Comparison of ENCODE assay signal across 2 cellular contexts in the genomic region with DNA sequence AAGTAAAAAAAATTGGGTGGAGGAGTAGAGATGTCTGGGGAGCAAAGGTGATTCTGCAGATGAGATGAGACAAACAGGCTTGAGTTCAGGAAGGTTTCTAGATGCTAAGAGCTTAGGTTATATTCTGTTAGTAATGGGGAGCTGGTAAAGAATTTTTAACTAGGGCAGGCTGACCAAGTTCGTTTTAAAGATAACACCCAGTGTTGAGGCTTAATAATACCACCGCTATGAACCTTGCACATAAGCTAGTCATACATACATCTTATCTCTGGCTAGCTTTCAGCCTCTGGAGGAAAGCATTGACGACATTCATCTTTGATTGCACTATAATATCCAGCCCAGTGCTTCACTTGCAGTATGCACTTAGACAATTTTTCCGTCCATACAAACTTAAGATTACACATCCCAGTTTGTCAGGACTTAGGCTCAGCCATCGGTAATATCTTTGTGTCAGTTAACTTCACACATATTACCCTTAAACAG.
TF ChIP-seq lines count a peak whose summit lies in the region.

No MANE protein-coding gene starts in this region.

TF ChIP-seq in HEK293, 187 proteins besides CTCF, POLR2A, EP300 and RAD21 (continued from another document):
- TF ChIP-seq, protein P1, sequence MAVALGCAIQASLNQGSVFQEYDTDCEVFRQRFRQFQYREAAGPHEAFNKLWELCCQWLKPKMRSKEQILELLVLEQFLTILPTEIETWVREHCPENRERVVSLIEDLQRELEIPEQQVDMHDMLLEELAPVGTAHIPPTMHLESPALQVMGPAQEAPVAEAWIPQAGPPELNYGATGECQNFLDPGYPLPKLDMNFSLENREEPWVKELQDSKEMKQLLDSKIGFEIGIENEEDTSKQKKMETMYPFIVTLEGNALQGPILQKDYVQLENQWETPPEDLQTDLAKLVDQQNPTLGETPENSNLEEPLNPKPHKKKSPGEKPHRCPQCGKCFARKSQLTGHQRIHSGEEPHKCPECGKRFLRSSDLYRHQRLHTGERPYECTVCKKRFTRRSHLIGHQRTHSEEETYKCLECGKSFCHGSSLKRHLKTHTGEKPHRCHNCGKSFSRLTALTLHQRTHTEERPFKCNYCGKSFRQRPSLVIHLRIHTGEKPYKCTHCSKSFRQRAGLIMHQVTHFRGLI (tag by site-specific recombination; IDR thresholded peaks at IDR 0.05), result no peak

TF ChIP-seq in WTC11, 78 proteins besides CTCF, POLR2A, EP300 and RAD21 (continued from another document):
- TF ChIP-seq, protein P2, sequence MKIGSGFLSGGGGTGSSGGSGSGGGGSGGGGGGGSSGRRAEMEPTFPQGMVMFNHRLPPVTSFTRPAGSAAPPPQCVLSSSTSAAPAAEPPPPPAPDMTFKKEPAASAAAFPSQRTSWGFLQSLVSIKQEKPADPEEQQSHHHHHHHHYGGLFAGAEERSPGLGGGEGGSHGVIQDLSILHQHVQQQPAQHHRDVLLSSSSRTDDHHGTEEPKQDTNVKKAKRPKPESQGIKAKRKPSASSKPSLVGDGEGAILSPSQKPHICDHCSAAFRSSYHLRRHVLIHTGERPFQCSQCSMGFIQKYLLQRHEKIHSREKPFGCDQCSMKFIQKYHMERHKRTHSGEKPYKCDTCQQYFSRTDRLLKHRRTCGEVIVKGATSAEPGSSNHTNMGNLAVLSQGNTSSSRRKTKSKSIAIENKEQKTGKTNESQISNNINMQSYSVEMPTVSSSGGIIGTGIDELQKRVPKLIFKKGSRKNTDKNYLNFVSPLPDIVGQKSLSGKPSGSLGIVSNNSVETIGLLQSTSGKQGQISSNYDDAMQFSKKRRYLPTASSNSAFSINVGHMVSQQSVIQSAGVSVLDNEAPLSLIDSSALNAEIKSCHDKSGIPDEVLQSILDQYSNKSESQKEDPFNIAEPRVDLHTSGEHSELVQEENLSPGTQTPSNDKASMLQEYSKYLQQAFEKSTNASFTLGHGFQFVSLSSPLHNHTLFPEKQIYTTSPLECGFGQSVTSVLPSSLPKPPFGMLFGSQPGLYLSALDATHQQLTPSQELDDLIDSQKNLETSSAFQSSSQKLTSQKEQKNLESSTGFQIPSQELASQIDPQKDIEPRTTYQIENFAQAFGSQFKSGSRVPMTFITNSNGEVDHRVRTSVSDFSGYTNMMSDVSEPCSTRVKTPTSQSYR (CRISPR knock-in tag; IDR thresholded peaks at IDR 0.05), result no peak
- TF ChIP-seq, protein P3, sequence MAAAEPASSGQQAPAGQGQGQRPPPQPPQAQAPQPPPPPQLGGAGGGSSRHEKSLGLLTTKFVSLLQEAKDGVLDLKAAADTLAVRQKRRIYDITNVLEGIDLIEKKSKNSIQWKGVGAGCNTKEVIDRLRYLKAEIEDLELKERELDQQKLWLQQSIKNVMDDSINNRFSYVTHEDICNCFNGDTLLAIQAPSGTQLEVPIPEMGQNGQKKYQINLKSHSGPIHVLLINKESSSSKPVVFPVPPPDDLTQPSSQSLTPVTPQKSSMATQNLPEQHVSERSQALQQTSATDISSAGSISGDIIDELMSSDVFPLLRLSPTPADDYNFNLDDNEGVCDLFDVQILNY (CRISPR knock-in tag; IDR thresholded peaks at IDR 0.05), result no peak
- no peak for TF ChIP-seq ETV6 (CRISPR knock-in tag; IDR thresholded peaks at IDR 0.05)
- no peak for TF ChIP-seq TEAD4 (CRISPR knock-in tag; IDR thresholded peaks at IDR 0.05)
- TF ChIP-seq ZNF396 (CRISPR knock-in tag; IDR thresholded peaks at IDR 0.05; ENCODE audit: borderline replicate concordance), result no peak
- TF ChIP-seq CBFB (CRISPR knock-in tag; IDR thresholded peaks at IDR 0.05; ENCODE audit: low read depth), result no peak
- no peak for TF ChIP-seq OVOL2 (CRISPR knock-in tag; IDR thresholded peaks at IDR 0.05; ENCODE audit: borderline replicate concordance)
- TF ChIP-seq, protein P4, sequence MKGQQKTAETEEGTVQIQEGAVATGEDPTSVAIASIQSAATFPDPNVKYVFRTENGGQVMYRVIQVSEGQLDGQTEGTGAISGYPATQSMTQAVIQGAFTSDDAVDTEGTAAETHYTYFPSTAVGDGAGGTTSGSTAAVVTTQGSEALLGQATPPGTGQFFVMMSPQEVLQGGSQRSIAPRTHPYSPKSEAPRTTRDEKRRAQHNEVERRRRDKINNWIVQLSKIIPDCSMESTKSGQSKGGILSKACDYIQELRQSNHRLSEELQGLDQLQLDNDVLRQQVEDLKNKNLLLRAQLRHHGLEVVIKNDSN (CRISPR knock-in tag; IDR thresholded peaks at IDR 0.05), result no peak
- no peak for TF ChIP-seq ZBTB21 (CRISPR knock-in tag; IDR thresholded peaks at IDR 0.05; ENCODE audit: borderline replicate concordance)
- TF ChIP-seq, protein P5, sequence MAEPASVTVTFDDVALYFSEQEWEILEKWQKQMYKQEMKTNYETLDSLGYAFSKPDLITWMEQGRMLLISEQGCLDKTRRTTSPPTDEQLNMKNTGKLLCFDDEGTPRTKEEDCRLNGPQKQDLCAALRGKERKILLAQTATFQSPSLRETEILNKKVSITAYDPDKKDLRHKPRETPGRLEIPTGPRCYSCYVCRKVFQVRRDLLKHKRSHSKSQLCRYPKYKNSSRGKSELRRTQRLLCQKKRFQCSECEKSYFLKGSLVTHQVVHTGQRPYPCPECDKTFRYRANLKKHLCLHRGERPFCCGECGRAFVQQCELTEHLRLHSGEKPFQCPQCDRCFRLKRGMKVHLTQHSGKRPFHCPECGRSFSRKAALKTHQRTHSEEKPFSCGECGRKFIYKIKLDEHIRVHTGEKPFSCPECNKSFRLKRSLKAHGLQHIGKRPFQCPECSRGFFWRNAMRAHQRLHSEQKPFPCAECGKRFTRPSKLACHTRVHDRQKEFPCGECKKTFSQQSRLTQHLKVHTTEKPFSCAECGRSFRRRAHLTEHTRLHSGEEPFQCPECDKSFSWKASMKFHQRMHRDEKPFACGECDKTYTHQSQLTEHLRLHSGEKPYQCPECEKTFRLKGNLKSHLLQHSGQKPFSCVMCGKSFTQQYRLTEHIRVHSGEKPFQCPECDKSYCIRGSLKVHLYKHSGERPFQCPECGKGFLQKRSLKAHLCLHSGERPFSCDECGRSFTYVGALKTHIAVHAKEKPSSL (CRISPR knock-in tag; conservative IDR thresholded peaks at IDR 0.05), result no peak
- TF ChIP-seq ZNF219 (CRISPR knock-in tag; IDR thresholded peaks at IDR 0.05; ENCODE audit: borderline replicate concordance), result no peak
TF ChIP-seq in WTC11: peak in this region for 0.
